ENCODE assay signal across 11 cellular contexts in genomic region chr13:75771818-75772217, GRCh38.
A peak's percentile ranks its signal among the peaks of the same experiment; 100 is the strongest.
DNase-seq lines count a peak whose midpoint lies in the region; TF ChIP-seq lines count a peak whose summit lies in the region.
"Had no signal": no experiment of that assay in that cellular context is flagged by ENCODE, and none has a peak within 500 bp of the region (broad histone marks: within the 10 kb centered on the region; RNA-seq: fewer than 3 reads in every experiment).

No MANE protein-coding gene starts in this region.

- H3K27me3 ChIP-seq in GM23248 (replicated peaks; ENCODE audit: insufficient read depth): no peaks in the 10 kb centered on the region
- H3K27me3 ChIP-seq in dorsolateral prefrontal cortex: no peaks in the 10 kb centered on the region

- H3K4me3 Mint-ChIP-seq in nephron progenitor cell: no peak overlapping the region
- H3K4me3 Mint-ChIP-seq: IgD-negative memory B cell had no signal

- TF ChIP-seq CTCF in fibroblast of mammary gland (conservative IDR thresholded peaks at IDR 0.05; ENCODE audit: control insufficient read depth, insufficient read depth, low read depth, low read length) (no peak), nephron progenitor cell (IDR thresholded peaks at IDR 0.05) (no peak), dorsolateral prefrontal cortex (IDR thresholded peaks at IDR 0.05 in 54 of 56, conservative IDR thresholded peaks at IDR 0.05 in 2 of 56; ENCODE audit: low read depth in 1 of 56, partially characterized antibody in 56 of 56) (no peak)

- peaks cover 4% of the 10 kb centered on the region for H3K36me3 ChIP-seq in GM23248 (ENCODE audit: low read depth)
- H3K36me3 ChIP-seq: thoracic aorta had no signal

- in situ Hi-C loops in GM23248 (cut with MboI): no loop called here

- H3K36me3 Mint-ChIP-seq in nephron progenitor cell (ENCODE audit: low read depth): no peaks in the 10 kb centered on the region

- H3K9me3 Mint-ChIP-seq in nephron progenitor cell: no peaks in the 10 kb centered on the region

- H3K79me2 ChIP-seq in GM23248 (ENCODE audit: insufficient read depth): peaks cover 97% of the 10 kb centered on the region

- H3K9ac ChIP-seq in GM23248: no peak overlapping the region

- H3F3A ChIP-seq in GM23248 (ENCODE audit: insufficient read depth): peaks cover 74% of the 10 kb centered on the region

- no peaks in the 10 kb centered on the region for H3K4me1 Mint-ChIP-seq in nephron progenitor cell
- H3K4me1 Mint-ChIP-seq: IgD-negative memory B cell had no signal

- H3K4me3 ChIP-seq in GM23248: peak overlapping the region; percentile 46
- H3K4me3 ChIP-seq in fibroblast of mammary gland (ENCODE audit: control insufficient read depth, low read depth, low read length): no peak overlapping the region
- H3K4me3 ChIP-seq in skeletal muscle cell (ENCODE audit: low read depth, low read length): no peak overlapping the region
- H3K4me3 ChIP-seq in dorsolateral prefrontal cortex: no peak overlapping the region
- H3K4me3 ChIP-seq: thoracic aorta had no signal

- peak overlapping the region; percentile 79 for H3K4me2 ChIP-seq in GM23248 (ENCODE audit: unreplicated experiment)

- H4K20me1 ChIP-seq in GM23248 (ENCODE audit: insufficient read depth): peaks cover 5% of the 10 kb centered on the region; the same call in 1 of the 2 replicates

- DNase-seq in GM23248 (peak; percentile 86), RPMI7951 (ENCODE audit: low read depth) (peak; percentile 65), fibroblast of mammary gland (ENCODE audit: low read depth) (peak; percentile 85), skeletal muscle cell (ENCODE audit: low read depth) (peak; percentile 47), nephron progenitor cell (no peak), HUDEP-2 (lab: John Stamatoyannopoulos, UW; ENCODE audit: unreplicated experiment in 76 of 76) (no peak), dorsolateral prefrontal cortex (no peak)
- DNase-seq: NCI-H524, T-helper 2 cell had no signal

- H3K9me2 ChIP-seq in GM23248 (ENCODE audit: insufficient read depth): no peaks in the 10 kb centered on the region

- no peak overlapping the region for H2AFZ ChIP-seq in GM23248

- peaks cover 73% of the 10 kb centered on the region for H3K4me1 ChIP-seq in GM23248 (ENCODE audit: insufficient read depth)

- peak overlapping the region; percentile 64 for H3K27ac ChIP-seq in GM23248
- peak overlapping the region in 1 of 59 donors; percentile 40 for H3K27ac ChIP-seq in dorsolateral prefrontal cortex

- H3K27me3 Mint-ChIP-seq in nephron progenitor cell (ENCODE audit: low read depth, poor library complexity): no peaks in the 10 kb centered on the region
- H3K27me3 Mint-ChIP-seq: IgD-negative memory B cell had no signal

- H3K9me3 ChIP-seq in GM23248 (ENCODE audit: low read depth): no peaks in the 10 kb centered on the region
- H3K9me3 ChIP-seq: thoracic aorta had no signal

- no peak overlapping the region for H3K27ac Mint-ChIP-seq in nephron progenitor cell
- H3K27ac Mint-ChIP-seq: IgD-negative memory B cell had no signal

- intact Hi-C loops in dorsolateral prefrontal cortex (cut with DNase I): no loop called here

Comparison
In these comparisons a context has a peak if more than half of its experiments do, and no peak if none do; other contexts are left out.
1. DNase-seq: peak in GM23248 (single experiment), RPMI7951 (single experiment), fibroblast of mammary gland (single experiment) and skeletal muscle cell (single experiment); none in nephron progenitor cell (single experiment), HUDEP-2 (0 of 76) and dorsolateral prefrontal cortex (0 of 10).